1 cellular context compared by ENCODE assay signal in genomic region chr9:122120672-122121071, GRCh38.
TF ChIP-seq lines count a peak whose summit lies in the region.

No MANE protein-coding gene starts in this region.

TF ChIP-seq in H1, 55 proteins besides CTCF, POLR2A, EP300 and RAD21:
- TF ChIP-seq GABPA (IDR thresholded peaks at IDR 0.05; ENCODE audit: borderline replicate concordance, insufficient read depth, low read length) (no peak), SIX5 (IDR thresholded peaks at IDR 0.05; ENCODE audit: low read depth, low read length) (no peak), MAX (IDR thresholded peaks at IDR 0.05) (no peak), CHD7 (IDR thresholded peaks at IDR 0.05; ENCODE audit: insufficient replicate concordance, low read length) (no peak), POLR2AphosphoS5 (IDR thresholded peaks at IDR 0.05; ENCODE audit: low read depth, low read length) (no peak), EZH2 (IDR thresholded peaks at IDR 0.05; ENCODE audit: low read depth, low read length, severe bottlenecking) (no peak)
TF ChIP-seq in H1: peak in this region for 0.
